26 cellular contexts compared by ENCODE assay signal in genomic region chr1:69595486-69595885, GRCh38. TPM values are rescaled to one million over a fixed set of nuclear protein-coding genes. Genes with fewer than 3 reads are reported as not detected.
"Had no signal": no experiment of that assay in that cellular context is flagged by ENCODE, and none has a peak within 500 bp of the region (broad histone marks: within the 10 kb centered on the region; RNA-seq: fewer than 3 reads in every experiment).

No MANE protein-coding gene starts in this region.

- H3K27me3 ChIP-seq: adrenal gland, MG63, Peyer's patch, SJCRH30 had no signal

- H3K9me3 ChIP-seq: adrenal gland, MG63, Peyer's patch, SJCRH30, SK-N-SH had no signal

- H3K4me2 ChIP-seq: SK-N-SH had no signal

- H3K4me1 ChIP-seq: adrenal gland, Peyer's patch, SJCRH30 had no signal

- H3K4me3 ChIP-seq: adrenal gland, MG63, Peyer's patch, SJCRH30 had no signal

- H3K27ac ChIP-seq: adrenal gland, Peyer's patch, RWPE1, SJCRH30, VCaP had no signal

- DNase-seq: activated CD4-positive, alpha-beta memory T cell treated with anti-CD3 and anti-CD28 coated beads, Interleukin-2, amount 10 ng/mL, durations not matched to agents 7 days and 5 days; activated CD4-positive, alpha-beta T cell treated with anti-CD3 and anti-CD28 coated beads, Interleukin-2, amount 10 ng/mL, durations not matched to agents 7 days and 5 days; activated CD4-positive, CD25-positive, alpha-beta regulatory T cell; activated gamma-delta T cell treated with Interleukin-2 at 50 U/mL for 16 hours; activated naive CD4-positive, alpha-beta T cell treated with anti-CD3 and anti-CD28 coated beads, Interleukin-2, amount 50 U/mL, for 16 hours; activated naive CD8-positive, alpha-beta T cell treated with anti-CD3 and anti-CD28 coated beads, Interleukin-2, amount 10 ng/mL, durations not matched to agents 7 days and 5 days; activated T-cell treated with anti-CD3 and anti-CD28 coated beads for 4 hours; activated T-cell treated with anti-CD3 and anti-CD28 coated beads, Interleukin-2, amount 50 U/mL, for 72 hours; adrenal gland; anterior cingulate cortex; caudate nucleus; MG63; MV-4-11; NCI-H1092 treated with DMSO at 0.1 percent for 48 hours; NCI-H146; NCI-H2029 treated with DMSO at 0.1 percent for 48 hours; NCI-H526; Peyer's patch; Right ventricle myocardium superior; SK-N-SH; T-helper 1 cell had no signal

- H3K36me3 ChIP-seq: adrenal gland, MG63, Peyer's patch, SJCRH30 had no signal

- ATAC-seq: activated T-cell treated with anti-CD3 and anti-CD28 coated beads, Interleukin-2, amount 50 U/mL, for 72 hours had no signal

- H3K9ac ChIP-seq: SK-N-SH had no signal

RNA-seq across cellular contexts. Expression of gene LRRC7, which starts 27.8 kb away (rescaled TPM):
- total RNA-seq: activated CD4-positive, alpha-beta memory T cell treated with anti-CD3 and anti-CD28 coated beads, Interleukin-2, amount 10 ng/mL, durations not matched to agents 7 days and 5 days; activated CD4-positive, alpha-beta T cell treated with anti-CD3 and anti-CD28 coated beads, Interleukin-2, amount 10 ng/mL, durations not matched to agents 7 days and 5 days; activated CD8-positive, alpha-beta memory T cell treated with anti-CD3 and anti-CD28 coated beads for 36 hours; activated naive CD8-positive, alpha-beta T cell treated with anti-CD3 and anti-CD28 coated beads, Interleukin-2, amount 10 ng/mL, durations not matched to agents 7 days and 5 days; activated T-helper 2 cell treated with anti-CD3 and anti-CD28 coated beads, Interferon-gamma antibody, Interleukin-2, Interleukin-4, amounts not matched to agents 10 μg/mL and 5 μg/mL and 100 μg/mL, durations not matched to agents 14 hours and 24 hours and 36 hours had no signal
